Comparison of ENCODE assay signal across 29 cellular contexts in the genomic region with DNA sequence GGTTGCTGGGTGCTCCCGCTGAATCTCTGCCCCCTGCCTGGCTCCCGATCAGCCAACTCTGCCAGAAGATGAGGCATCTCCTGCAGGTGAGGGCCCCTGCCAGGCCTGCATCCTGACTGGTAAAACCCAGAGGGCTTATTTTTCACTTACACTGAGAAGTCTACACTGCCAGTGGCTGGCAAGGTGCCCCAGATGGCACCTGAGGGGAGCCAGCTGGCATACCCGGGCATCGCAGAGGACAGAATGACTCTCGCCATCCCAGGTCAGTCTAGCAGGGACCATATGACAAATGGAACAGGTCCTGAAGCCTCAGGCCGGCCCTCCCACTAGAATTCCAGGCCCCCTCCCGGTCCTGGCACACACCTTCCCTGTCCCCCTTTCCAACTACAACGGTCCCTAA.
"Had no signal": no experiment of that assay in that cellular context is flagged by ENCODE, and none has a peak within 500 bp of the region (broad histone marks: within the 10 kb centered on the region; RNA-seq: fewer than 3 reads in every experiment).

No MANE protein-coding gene starts in this region.

- H3K27ac ChIP-seq: colonic mucosa, gastroesophageal sphincter, hepatocyte, pancreas, prostate gland, stomach, tibial artery, upper lobe of right lung had no signal

- H3K4me3 ChIP-seq: colonic mucosa, dorsolateral prefrontal cortex, gastroesophageal sphincter, hepatocyte, pancreas, prostate gland, smooth muscle cell, stomach, tibial artery, upper lobe of right lung had no signal

- H3K4me1 Mint-ChIP-seq: activated CD4-positive, alpha-beta memory T cell treated with anti-CD3 and anti-CD28 coated beads, Interleukin-2, amount 10 ng/mL, durations not matched to agents 7 days and 5 days; activated CD4-positive, alpha-beta T cell treated with anti-CD3 and anti-CD28 coated beads, Interleukin-2, amount 10 ng/mL, durations not matched to agents 7 days and 5 days; activated T-helper 17 cell treated with anti-CD3 and anti-CD28 coated beads, Interleukin-2, amount 50 U/mL, for 72 hours had no signal

- H3K4me3 Mint-ChIP-seq: activated CD4-positive, alpha-beta memory T cell treated with anti-CD3 and anti-CD28 coated beads, Interleukin-2, amount 10 ng/mL, durations not matched to agents 7 days and 5 days; activated CD4-positive, alpha-beta T cell treated with anti-CD3 and anti-CD28 coated beads, Interleukin-2, amount 10 ng/mL, durations not matched to agents 7 days and 5 days; activated T-cell treated with anti-CD3 and anti-CD28 coated beads, Interleukin-2, amount 50 U/mL, for 4 hours; activated T-helper 17 cell treated with anti-CD3 and anti-CD28 coated beads, Interleukin-2, amount 50 U/mL, for 72 hours; nephron; stimulated activated naive B cell treated with anti-CD40 and anti-IgM and Interleukin-4, amounts not matched to agents 10 μg/mL and 1 μg/mL and 100 μg/mL, for 72 hours; WTC11 had no signal

- H3K36me3 Mint-ChIP-seq: WTC11 had no signal

- H3K27me3 ChIP-seq: colonic mucosa, dorsolateral prefrontal cortex, gastroesophageal sphincter, hepatocyte, pancreas, stomach, tibial artery, upper lobe of right lung had no signal

- H3K27me3 Mint-ChIP-seq: activated CD4-positive, alpha-beta memory T cell treated with anti-CD3 and anti-CD28 coated beads, Interleukin-2, amount 10 ng/mL, durations not matched to agents 7 days and 5 days; activated CD4-positive, alpha-beta T cell treated with anti-CD3 and anti-CD28 coated beads, Interleukin-2, amount 10 ng/mL, durations not matched to agents 7 days and 5 days; activated T-helper 17 cell treated with anti-CD3 and anti-CD28 coated beads, Interleukin-2, amount 50 U/mL, for 72 hours; stimulated activated naive B cell treated with anti-CD40 and anti-IgM and Interleukin-4, amounts not matched to agents 10 μg/mL and 1 μg/mL and 100 μg/mL, for 72 hours had no signal

- H3K4me2 ChIP-seq: hepatocyte, smooth muscle cell had no signal

- H3K36me3 ChIP-seq: colonic mucosa, gastroesophageal sphincter, pancreas, prostate gland, stomach, tibial artery, upper lobe of right lung had no signal

- H2AFZ ChIP-seq: hepatocyte had no signal

- H3K9me3 Mint-ChIP-seq: activated CD4-positive, alpha-beta memory T cell treated with anti-CD3 and anti-CD28 coated beads, Interleukin-2, amount 10 ng/mL, durations not matched to agents 7 days and 5 days; activated CD4-positive, alpha-beta T cell treated with anti-CD3 and anti-CD28 coated beads, Interleukin-2, amount 10 ng/mL, durations not matched to agents 7 days and 5 days; activated T-cell treated with anti-CD3 and anti-CD28 coated beads, Interleukin-2, amount 50 U/mL, for 4 hours; activated T-helper 17 cell treated with anti-CD3 and anti-CD28 coated beads, Interleukin-2, amount 50 U/mL, for 72 hours; nephron; stimulated activated naive B cell treated with anti-CD40 and anti-IgM and Interleukin-4, amounts not matched to agents 10 μg/mL and 1 μg/mL and 100 μg/mL, for 72 hours; WTC11 had no signal

- H3K4me1 ChIP-seq: colonic mucosa, upper lobe of right lung had no signal

- ATAC-seq: activated T-cell treated with anti-CD3 and anti-CD28 coated beads, Interleukin-2, amount 50 U/mL, for 4 hours; activated T-helper 17 cell treated with anti-CD3 and anti-CD28 coated beads, Interleukin-2, amount 50 U/mL, for 72 hours; gastroesophageal sphincter; pancreas; stimulated activated naive B cell treated with anti-CD40 and anti-IgM and Interleukin-4, amounts not matched to agents 10 μg/mL and 1 μg/mL and 100 μg/mL, for 72 hours; upper lobe of right lung; WTC11 had no signal

- H3K27ac Mint-ChIP-seq: activated CD4-positive, alpha-beta memory T cell treated with anti-CD3 and anti-CD28 coated beads, Interleukin-2, amount 10 ng/mL, durations not matched to agents 7 days and 5 days; activated CD4-positive, alpha-beta T cell treated with anti-CD3 and anti-CD28 coated beads, Interleukin-2, amount 10 ng/mL, durations not matched to agents 7 days and 5 days; activated T-helper 17 cell treated with anti-CD3 and anti-CD28 coated beads, Interleukin-2, amount 50 U/mL, for 72 hours; nephron; stimulated activated naive B cell treated with anti-CD40 and anti-IgM and Interleukin-4, amounts not matched to agents 10 μg/mL and 1 μg/mL and 100 μg/mL, for 72 hours; WTC11 had no signal

- DNase-seq: activated CD4-positive, alpha-beta memory T cell treated with anti-CD3 and anti-CD28 coated beads, Interleukin-2, amount 10 ng/mL, durations not matched to agents 7 days and 5 days; activated CD4-positive, alpha-beta T cell treated with anti-CD3 and anti-CD28 coated beads for 1 hour; activated CD4-positive, alpha-beta T cell treated with anti-CD3 and anti-CD28 coated beads, Interleukin-2, amount 10 ng/mL, durations not matched to agents 7 days and 5 days; activated gamma-delta T cell treated with Interleukin-2 at 50 U/mL for 16 hours; activated naive CD4-positive, alpha-beta T cell treated with anti-CD3 and anti-CD28 coated beads, Interleukin-2, amount 50 U/mL, for 16 hours; activated T-cell treated with anti-CD3 and anti-CD28 coated beads, Interleukin-2, amount 50 U/mL, for 4 hours; amniotic stem cell; central memory CD4-positive, alpha-beta T cell; colonic mucosa; effector memory CD4-positive, alpha-beta T cell; left cardiac atrium; mammary epithelial cell; pancreas; stimulated activated CD4-positive, alpha-beta T cell treated with anti-CD3 and anti-CD28 coated beads, Interleukin-1b, Interleukin-23, amount 100 ng/mL, for 48 hours; stimulated activated CD4-positive, alpha-beta T cell treated with anti-CD3 and anti-CD28 coated beads, Interleukin-4, amount 100 ng/mL, for 4 hours; stimulated activated CD8-positive, alpha-beta memory T cell treated with anti-CD3 and anti-CD28 coated beads, Interleukin-4, amount 100 ng/mL, for 48 hours; stimulated activated naive B cell treated with anti-CD40 and anti-IgM and Interleukin-4, amounts not matched to agents 10 μg/mL and 1 μg/mL and 100 μg/mL, for 72 hours; stomach; T-helper 2 cell; tibial artery; upper lobe of right lung had no signal

- H3K9me3 ChIP-seq: colonic mucosa, gastroesophageal sphincter, pancreas, prostate gland, stomach, tibial artery, upper lobe of right lung had no signal
